In the genomic region with DNA sequence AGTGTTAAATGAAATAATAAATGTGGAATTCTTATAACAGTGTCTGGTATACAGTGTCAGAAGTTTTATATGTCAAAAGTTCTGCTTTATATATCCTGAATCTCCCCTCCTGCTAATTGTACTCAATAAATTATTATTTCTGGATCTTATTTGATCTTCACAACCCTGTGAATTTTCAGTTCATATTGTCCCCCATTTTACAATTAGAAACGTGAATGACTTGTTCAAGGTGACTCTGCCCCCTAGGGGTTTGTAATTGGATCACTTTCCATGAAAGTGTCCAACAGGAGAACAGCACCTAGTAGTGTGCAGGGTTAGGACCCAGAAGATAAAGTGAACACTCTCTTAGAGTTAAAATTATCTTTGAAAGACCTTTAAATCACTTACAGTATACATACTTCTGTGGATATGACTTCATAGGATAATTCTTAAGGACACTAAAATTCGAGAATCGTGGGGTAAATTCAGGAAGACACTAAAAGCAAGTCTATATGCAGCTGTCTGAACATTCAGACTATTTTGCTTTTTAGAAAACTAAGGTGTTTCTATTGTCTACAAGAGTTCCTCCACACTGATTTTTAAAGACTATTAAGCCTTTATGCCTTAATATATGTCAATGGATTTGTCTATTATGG, we compare ENCODE assay signal across 8 cellular contexts. TPM values are rescaled to one million over a fixed set of nuclear protein-coding genes. Genes with fewer than 3 reads are reported as not detected.
DNase-seq lines count a peak whose midpoint lies in the region; ATAC-seq and TF ChIP-seq lines count a peak whose summit lies in the region.
"Had no signal": no experiment of that assay in that cellular context is flagged by ENCODE, and none has a peak within 500 bp of the region (broad histone marks: within the 10 kb centered on the region; RNA-seq: fewer than 3 reads in every experiment).

No MANE protein-coding gene starts in this region.

- H3K4me1 ChIP-seq in mesenchymal stem cell (ENCODE audit: control insufficient read depth, insufficient read depth, low read depth, low read length), result peaks cover 5% of the 10 kb centered on the region

- H3K4me3 ChIP-seq in WERI-Rb-1 (ENCODE audit: low read depth, low read length) (no peak overlapping the region), mesenchymal stem cell (ENCODE audit: insufficient read depth in 1 of 2, low read depth in 1 of 2, low read length in 2 of 2) (no peak overlapping the region)
- H3K4me3 ChIP-seq: skin epidermis had no signal

- peak; percentile 64 for TF ChIP-seq CTCF in WERI-Rb-1 (IDR thresholded peaks at IDR 0.05; ENCODE audit: low read depth, low read length)

- H3K18ac ChIP-seq in mesenchymal stem cell (ENCODE audit: low read depth in 1 of 2, low read length in 2 of 2), result no peak overlapping the region

- no peak overlapping the region for H2BK12ac ChIP-seq in mesenchymal stem cell (ENCODE audit: low read length in 2 of 2)

- peak overlapping the region; percentile 83 for H3K9ac ChIP-seq in mesenchymal stem cell (ENCODE audit: low read length)

- no peaks in the 10 kb centered on the region for H3K9me3 ChIP-seq in WERI-Rb-1 (ENCODE audit: severe bottlenecking)
- H3K9me3 ChIP-seq in mesenchymal stem cell (ENCODE audit: control insufficient read depth, low read length), result no peaks in the 10 kb centered on the region

- H4K91ac ChIP-seq in mesenchymal stem cell (ENCODE audit: low read length), result no peak overlapping the region

- no peak overlapping the region for H3K4ac ChIP-seq in mesenchymal stem cell (ENCODE audit: low read depth in 1 of 2, low read length in 2 of 2)

- 70% methylated on average over 3 of the region's 3 CpGs for WGBS in mesenchymal stem cell

- in situ Hi-C loops in KBM-7 (cut with MboI; ENCODE audit: low pct_unique_long_range_greater_than_20kb, low sequenced_read_pairs), result no loop called here

- no peak overlapping the region for H2BK120ac ChIP-seq in mesenchymal stem cell (ENCODE audit: low read depth, low read length)

- H4K8ac ChIP-seq in mesenchymal stem cell (ENCODE audit: low read length), result no peak overlapping the region

- no peak overlapping the region for H3K27ac ChIP-seq in WERI-Rb-1
- H3K27ac ChIP-seq in mesenchymal stem cell (ENCODE audit: low read length, poor library complexity, severe bottlenecking), result no peak overlapping the region

- no peak overlapping the region for H2AK5ac ChIP-seq in mesenchymal stem cell (ENCODE audit: low read length, severe bottlenecking)

- no peak overlapping the region for H3K4me2 ChIP-seq in mesenchymal stem cell (ENCODE audit: low read length, poor library complexity, severe bottlenecking)

- ATAC-seq in HG02571 (IDR thresholded peaks at IDR 0.05; ENCODE audit: unreplicated experiment) (no peak), GM21528 (IDR thresholded peaks at IDR 0.05; ENCODE audit: low FRiP score, unreplicated experiment) (no peak), GM18511 (IDR thresholded peaks at IDR 0.05; ENCODE audit: unreplicated experiment) (no peak)

- H2BK15ac ChIP-seq in mesenchymal stem cell (ENCODE audit: low read depth, poor library complexity, severe bottlenecking), result no peak overlapping the region

- no peak overlapping the region for H2BK5ac ChIP-seq in mesenchymal stem cell (ENCODE audit: low read depth, low read length, poor library complexity, severe bottlenecking)

- no peaks in the 10 kb centered on the region for H3K27me3 ChIP-seq in WERI-Rb-1 (ENCODE audit: insufficient read depth, low read depth, severe bottlenecking)
- no peaks in the 10 kb centered on the region for H3K27me3 ChIP-seq in mesenchymal stem cell (ENCODE audit: control insufficient read depth in 1 of 2, insufficient read depth in 1 of 2, low read length in 2 of 2)

- no peak overlapping the region for H3K23ac ChIP-seq in mesenchymal stem cell (ENCODE audit: low read length in 2 of 2)

- no peak overlapping the region for H2AFZ ChIP-seq in mesenchymal stem cell (ENCODE audit: low read depth, low read length)

- H3K36me3 ChIP-seq in WERI-Rb-1 (no peaks in the 10 kb centered on the region), mesenchymal stem cell (ENCODE audit: control insufficient read depth in 1 of 2, insufficient read depth in 2 of 2, low read depth in 1 of 2, low read length in 2 of 2) (no peaks in the 10 kb centered on the region)

- H3K14ac ChIP-seq in mesenchymal stem cell (ENCODE audit: low read length in 2 of 2), result no peak overlapping the region

- no peaks in the 10 kb centered on the region for H3K79me1 ChIP-seq in mesenchymal stem cell (replicated peaks; ENCODE audit: low read length, poor library complexity, severe bottlenecking)

- DNase-seq in EH (ENCODE audit: low read depth), result peak; percentile 54
- DNase-seq in KBM-7, result peak; percentile 11
- DNase-seq in WERI-Rb-1, result peak; percentile 46
- no peak for DNase-seq in mesenchymal stem cell

RNA-seq across cellular contexts. Expression of a gene that starts 4.5 kb away (rescaled TPM):
- 25.2 TPM for polyA plus RNA-seq in mesenchymal stem cell (2013, experiment 1 of 2)
- polyA plus RNA-seq in mesenchymal stem cell (2013, experiment 2 of 2), result 23.9 TPM
